21 cellular contexts compared by ENCODE assay signal in the genomic region with DNA sequence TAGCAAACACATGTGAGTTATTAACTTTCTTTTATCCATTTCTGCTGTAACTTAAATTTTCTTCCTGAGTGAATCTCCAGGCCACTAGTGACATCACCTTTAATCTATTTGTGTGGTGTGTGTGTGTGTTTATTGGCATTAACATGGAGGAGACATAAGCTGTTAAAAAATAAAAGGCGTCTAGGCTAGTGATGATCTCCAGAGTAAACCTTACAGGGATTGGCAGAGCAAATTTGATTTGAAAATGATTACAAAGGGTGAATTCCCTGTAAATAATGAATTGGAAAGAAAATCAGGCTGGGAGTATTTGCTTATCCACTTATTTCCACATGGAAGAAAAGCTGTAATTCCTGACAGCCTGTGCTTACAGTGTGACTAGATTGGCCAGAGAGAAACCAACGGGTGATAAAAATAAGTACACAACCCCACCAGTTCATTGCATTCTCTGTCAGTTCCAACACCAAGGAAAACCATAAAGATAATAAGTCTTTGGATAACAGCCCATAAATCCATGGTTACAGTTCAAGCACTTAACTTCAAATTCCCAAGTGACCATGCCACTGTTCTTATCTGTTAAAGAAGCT.
DNase-seq lines count a peak whose midpoint lies in the region; ATAC-seq and TF ChIP-seq lines count a peak whose summit lies in the region.
"Had no signal": no experiment of that assay in that cellular context is flagged by ENCODE, and none has a peak within 500 bp of the region (broad histone marks: within the 10 kb centered on the region; RNA-seq: fewer than 3 reads in every experiment).

No MANE protein-coding gene starts in this region.

- WGBS in psoas muscle, 3 donors: 45 to 72% (median 55%) methylated on average over 2 of the region's 2 CpGs

- no peak for TF ChIP-seq CTCF in psoas muscle (IDR thresholded peaks at IDR 0.05)
- TF ChIP-seq CTCF in GM10266 (IDR thresholded peaks at IDR 0.05; ENCODE audit: control insufficient read depth, insufficient read depth, low read depth, missing control alignments): no peak

- ATAC-seq in psoas muscle (no peak), HG02642 (IDR thresholded peaks at IDR 0.05; ENCODE audit: poor library complexity, unreplicated experiment) (no peak)
- ATAC-seq: GM12878 had no signal

- H3K4me1 ChIP-seq in endocrine pancreas (ENCODE audit: control insufficient read depth, insufficient read depth, low read length) (no peaks in the 10 kb centered on the region), psoas muscle (peaks cover 23% of the 10 kb centered on the region)
- H3K4me1 ChIP-seq: neural progenitor cell, stomach had no signal

- H3K4me3 ChIP-seq in endocrine pancreas (ENCODE audit: control insufficient read depth, insufficient read depth, low read length) (peak overlapping the region; percentile 22), psoas muscle (no peak overlapping the region)
- H3K4me3 ChIP-seq: GM12878, neural progenitor cell, stomach had no signal

- H3K9ac ChIP-seq in endocrine pancreas (ENCODE audit: control insufficient read depth, insufficient read depth, low read length): no peak overlapping the region
- H3K9ac ChIP-seq: neural progenitor cell had no signal

- DNase-seq in NCI-H2107 treated with DMSO at 0.1 percent for 48 hours (lab: John Stamatoyannopoulos, UW; ENCODE audit: unreplicated experiment) (peak; percentile 18), NCI-H2107 (lab: John Stamatoyannopoulos, UW) (no peak), NCI-H1694 treated with DMSO at 0.1 percent for 48 hours (lab: John Stamatoyannopoulos, UW) (peak; percentile 69), psoas muscle (no peak), DMS 273 treated with DMSO at 0.1 percent for 48 hours (lab: John Stamatoyannopoulos, UW) (no peak), GM10266 (ENCODE audit: extremely low spot score) (no peak)
- DNase-seq: ACHN; activated CD8-positive, alpha-beta memory T cell treated with anti-CD3 and anti-CD28 coated beads, Interleukin-2, amount 50 U/mL, for 4 hours; activated gamma-delta T cell treated with Interleukin-2 at 50 U/mL for 16 hours; aorta; CD4-positive, alpha-beta T cell; KG1; mesenchymal stem cell; NCI-H1436; SHP77 treated with DMSO at 0.1 percent for 48 hours; stomach had no signal

- intact Hi-C loops in psoas muscle (cut with DNase I): no loop called here

- H3K27ac ChIP-seq in psoas muscle: peak overlapping the region; percentile 5
- H3K27ac ChIP-seq: epithelial cell of prostate, neural progenitor cell, stomach had no signal

- H3K27me3 ChIP-seq in endocrine pancreas (ENCODE audit: control insufficient read depth, insufficient read depth, low read length) (no peaks in the 10 kb centered on the region), psoas muscle (ENCODE audit: insufficient read depth in 3 of 3, low read length in 2 of 3) (no peaks in the 10 kb centered on the region)
- H3K27me3 ChIP-seq: neural progenitor cell, stomach had no signal

- no peaks in the 10 kb centered on the region for H3K9me3 ChIP-seq in endocrine pancreas (ENCODE audit: control insufficient read depth, low read length)
- H3K9me3 ChIP-seq in psoas muscle: no peaks in the 10 kb centered on the region
- H3K9me3 ChIP-seq: stomach had no signal

- H3K36me3 ChIP-seq in endocrine pancreas (ENCODE audit: control insufficient read depth, insufficient read depth, low read length) (no peaks in the 10 kb centered on the region), psoas muscle (ENCODE audit: insufficient read depth in 1 of 2, low read depth in 1 of 2) (no peaks in the 10 kb centered on the region)
- H3K36me3 ChIP-seq: neural progenitor cell, stomach had no signal

Comparison
In these comparisons a context has a peak if more than half of its experiments do, and no peak if none do; other contexts are left out.
1. DNase-seq: peak in NCI-H2107 treated with DMSO at 0.1 percent for 48 hours (single experiment) and NCI-H1694 treated with DMSO at 0.1 percent for 48 hours (single experiment); none in NCI-H2107 (single experiment), psoas muscle (0 of 2), DMS 273 treated with DMSO at 0.1 percent for 48 hours (single experiment) and GM10266 (single experiment).